In the genomic region with DNA sequence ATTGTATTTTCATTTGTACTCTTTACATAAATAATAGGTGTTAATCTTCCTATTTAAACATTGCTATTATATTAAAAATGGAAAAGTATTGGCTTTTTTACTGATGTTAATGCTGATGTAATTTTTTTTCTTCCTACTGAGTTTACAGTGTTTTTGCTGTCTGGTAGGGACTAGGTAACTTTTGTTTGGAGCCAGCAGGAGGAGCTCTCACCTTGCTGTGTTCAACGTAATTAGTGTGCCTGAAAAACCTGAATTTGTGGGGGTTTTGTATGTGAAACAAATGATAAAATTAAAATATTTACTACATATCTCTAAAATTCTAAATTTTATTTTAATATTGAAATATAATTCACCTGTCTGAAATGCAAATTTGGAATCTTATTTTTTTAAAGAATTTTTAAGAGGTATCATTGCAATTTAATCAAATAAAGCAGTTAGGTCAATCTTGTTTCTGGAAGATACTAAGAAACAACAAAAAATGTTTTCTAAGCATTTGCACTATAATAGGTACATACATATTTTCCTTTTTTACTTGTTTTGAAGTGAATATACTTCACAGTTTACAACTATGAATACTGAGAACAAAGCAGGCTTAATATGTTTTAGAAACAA, we compare ENCODE assay signal across 8 cellular contexts. TPM values are rescaled to one million over a fixed set of nuclear protein-coding genes. Genes with fewer than 3 reads are reported as not detected.
A peak's percentile ranks its signal among the peaks of the same experiment; 100 is the strongest.
DNase-seq lines count a peak whose midpoint lies in the region; ATAC-seq, FAIRE-seq and TF ChIP-seq lines count a peak whose summit lies in the region.
"Had no signal": no experiment of that assay in that cellular context is flagged by ENCODE, and none has a peak within 500 bp of the region (broad histone marks: within the 10 kb centered on the region; RNA-seq: fewer than 3 reads in every experiment).

No MANE protein-coding gene starts in this region.

- no peaks in the 10 kb centered on the region for H3K9me3 Mint-ChIP-seq in WTC11

- peak; percentile 72 for ATAC-seq in HG02610 (IDR thresholded peaks at IDR 0.05; ENCODE audit: unreplicated experiment)
- ATAC-seq in WTC11 = peak; percentile 52; the same call in 1 of the 2 replicates

- DNase-seq in GM10266 (ENCODE audit: extremely low spot score) (peak; percentile 8), NCI-H2081 (lab: John Stamatoyannopoulos, UW) (peak; percentile 80 to 85), WTC11 (ENCODE audit: low spot score) (peak; percentile 41), globus pallidus (ENCODE audit: low spot score) (no peak)
- no peak for DNase-seq in stimulated activated CD8-positive, alpha-beta memory T cell treated with anti-CD3 and anti-CD28 coated beads, Interleukin-4, amount 100 ng/mL, for 48 hours

- no peaks in the 10 kb centered on the region for H3K27me3 Mint-ChIP-seq in WTC11 (ENCODE audit: low read depth)

- H3K4me1 Mint-ChIP-seq in WTC11 = no peaks in the 10 kb centered on the region

- POLR2A ChIA-PET in WTC11 (lab: Charles Lee) = interaction anchor here (0.6 kb wide), 1 partner anchor 397 kb away, joined by 3 read pairs; no protein-coding TSS in a partner anchor

- CTCF ChIA-PET in WTC11 (lab: Charles Lee) = interaction anchor here (0.5 to 2.5 kb wide), 4 partner anchors 275 to 856 kb away, joined by 3 to 7 read pairs (median 5); no protein-coding TSS in a partner anchor

- TF ChIP-seq CTCF in GM10266 (IDR thresholded peaks at IDR 0.05; ENCODE audit: control insufficient read depth, insufficient read depth, low read depth, missing control alignments) = peak; percentile 62
- peak; percentile 46 for TF ChIP-seq CTCF in WTC11 (IDR thresholded peaks at IDR 0.05)

- H3K4me3 Mint-ChIP-seq in WTC11 = no peak overlapping the region

- H3K36me3 Mint-ChIP-seq in WTC11 = no peaks in the 10 kb centered on the region

- FAIRE-seq in islet of Langerhans (lab: Jason Lieb, UNC) = peak; percentile 96

- H3K27ac Mint-ChIP-seq in WTC11 = no peak overlapping the region

TF ChIP-seq in WTC11, 78 proteins besides CTCF, POLR2A, EP300 and RAD21 (continues in another document):
- no peak for TF ChIP-seq ELF4 (CRISPR knock-in tag; IDR thresholded peaks at IDR 0.05; ENCODE audit: low read depth)
- TF ChIP-seq, protein P1, sequence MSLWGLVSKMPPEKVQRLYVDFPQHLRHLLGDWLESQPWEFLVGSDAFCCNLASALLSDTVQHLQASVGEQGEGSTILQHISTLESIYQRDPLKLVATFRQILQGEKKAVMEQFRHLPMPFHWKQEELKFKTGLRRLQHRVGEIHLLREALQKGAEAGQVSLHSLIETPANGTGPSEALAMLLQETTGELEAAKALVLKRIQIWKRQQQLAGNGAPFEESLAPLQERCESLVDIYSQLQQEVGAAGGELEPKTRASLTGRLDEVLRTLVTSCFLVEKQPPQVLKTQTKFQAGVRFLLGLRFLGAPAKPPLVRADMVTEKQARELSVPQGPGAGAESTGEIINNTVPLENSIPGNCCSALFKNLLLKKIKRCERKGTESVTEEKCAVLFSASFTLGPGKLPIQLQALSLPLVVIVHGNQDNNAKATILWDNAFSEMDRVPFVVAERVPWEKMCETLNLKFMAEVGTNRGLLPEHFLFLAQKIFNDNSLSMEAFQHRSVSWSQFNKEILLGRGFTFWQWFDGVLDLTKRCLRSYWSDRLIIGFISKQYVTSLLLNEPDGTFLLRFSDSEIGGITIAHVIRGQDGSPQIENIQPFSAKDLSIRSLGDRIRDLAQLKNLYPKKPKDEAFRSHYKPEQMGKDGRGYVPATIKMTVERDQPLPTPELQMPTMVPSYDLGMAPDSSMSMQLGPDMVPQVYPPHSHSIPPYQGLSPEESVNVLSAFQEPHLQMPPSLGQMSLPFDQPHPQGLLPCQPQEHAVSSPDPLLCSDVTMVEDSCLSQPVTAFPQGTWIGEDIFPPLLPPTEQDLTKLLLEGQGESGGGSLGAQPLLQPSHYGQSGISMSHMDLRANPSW (CRISPR knock-in tag; conservative IDR thresholded peaks at IDR 0.05; ENCODE audit: low read depth) = no peak
- TF ChIP-seq, protein P2, sequence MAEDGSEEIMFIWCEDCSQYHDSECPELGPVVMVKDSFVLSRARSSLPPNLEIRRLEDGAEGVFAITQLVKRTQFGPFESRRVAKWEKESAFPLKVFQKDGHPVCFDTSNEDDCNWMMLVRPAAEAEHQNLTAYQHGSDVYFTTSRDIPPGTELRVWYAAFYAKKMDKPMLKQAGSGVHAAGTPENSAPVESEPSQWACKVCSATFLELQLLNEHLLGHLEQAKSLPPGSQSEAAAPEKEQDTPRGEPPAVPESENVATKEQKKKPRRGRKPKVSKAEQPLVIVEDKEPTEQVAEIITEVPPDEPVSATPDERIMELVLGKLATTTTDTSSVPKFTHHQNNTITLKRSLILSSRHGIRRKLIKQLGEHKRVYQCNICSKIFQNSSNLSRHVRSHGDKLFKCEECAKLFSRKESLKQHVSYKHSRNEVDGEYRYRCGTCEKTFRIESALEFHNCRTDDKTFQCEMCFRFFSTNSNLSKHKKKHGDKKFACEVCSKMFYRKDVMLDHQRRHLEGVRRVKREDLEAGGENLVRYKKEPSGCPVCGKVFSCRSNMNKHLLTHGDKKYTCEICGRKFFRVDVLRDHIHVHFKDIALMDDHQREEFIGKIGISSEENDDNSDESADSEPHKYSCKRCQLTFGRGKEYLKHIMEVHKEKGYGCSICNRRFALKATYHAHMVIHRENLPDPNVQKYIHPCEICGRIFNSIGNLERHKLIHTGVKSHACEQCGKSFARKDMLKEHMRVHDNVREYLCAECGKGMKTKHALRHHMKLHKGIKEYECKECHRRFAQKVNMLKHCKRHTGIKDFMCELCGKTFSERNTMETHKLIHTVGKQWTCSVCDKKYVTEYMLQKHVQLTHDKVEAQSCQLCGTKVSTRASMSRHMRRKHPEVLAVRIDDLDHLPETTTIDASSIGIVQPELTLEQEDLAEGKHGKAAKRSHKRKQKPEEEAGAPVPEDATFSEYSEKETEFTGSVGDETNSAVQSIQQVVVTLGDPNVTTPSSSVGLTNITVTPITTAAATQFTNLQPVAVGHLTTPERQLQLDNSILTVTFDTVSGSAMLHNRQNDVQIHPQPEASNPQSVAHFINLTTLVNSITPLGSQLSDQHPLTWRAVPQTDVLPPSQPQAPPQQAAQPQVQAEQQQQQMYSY (CRISPR knock-in tag; IDR thresholded peaks at IDR 0.05) = no peak
- TF ChIP-seq, protein P3, sequence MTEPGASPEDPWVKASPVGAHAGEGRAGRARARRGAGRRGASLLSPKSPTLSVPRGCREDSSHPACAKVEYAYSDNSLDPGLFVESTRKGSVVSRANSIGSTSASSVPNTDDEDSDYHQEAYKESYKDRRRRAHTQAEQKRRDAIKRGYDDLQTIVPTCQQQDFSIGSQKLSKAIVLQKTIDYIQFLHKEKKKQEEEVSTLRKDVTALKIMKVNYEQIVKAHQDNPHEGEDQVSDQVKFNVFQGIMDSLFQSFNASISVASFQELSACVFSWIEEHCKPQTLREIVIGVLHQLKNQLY (CRISPR knock-in tag; IDR thresholded peaks at IDR 0.05) = no peak
- TF ChIP-seq, protein P4, sequence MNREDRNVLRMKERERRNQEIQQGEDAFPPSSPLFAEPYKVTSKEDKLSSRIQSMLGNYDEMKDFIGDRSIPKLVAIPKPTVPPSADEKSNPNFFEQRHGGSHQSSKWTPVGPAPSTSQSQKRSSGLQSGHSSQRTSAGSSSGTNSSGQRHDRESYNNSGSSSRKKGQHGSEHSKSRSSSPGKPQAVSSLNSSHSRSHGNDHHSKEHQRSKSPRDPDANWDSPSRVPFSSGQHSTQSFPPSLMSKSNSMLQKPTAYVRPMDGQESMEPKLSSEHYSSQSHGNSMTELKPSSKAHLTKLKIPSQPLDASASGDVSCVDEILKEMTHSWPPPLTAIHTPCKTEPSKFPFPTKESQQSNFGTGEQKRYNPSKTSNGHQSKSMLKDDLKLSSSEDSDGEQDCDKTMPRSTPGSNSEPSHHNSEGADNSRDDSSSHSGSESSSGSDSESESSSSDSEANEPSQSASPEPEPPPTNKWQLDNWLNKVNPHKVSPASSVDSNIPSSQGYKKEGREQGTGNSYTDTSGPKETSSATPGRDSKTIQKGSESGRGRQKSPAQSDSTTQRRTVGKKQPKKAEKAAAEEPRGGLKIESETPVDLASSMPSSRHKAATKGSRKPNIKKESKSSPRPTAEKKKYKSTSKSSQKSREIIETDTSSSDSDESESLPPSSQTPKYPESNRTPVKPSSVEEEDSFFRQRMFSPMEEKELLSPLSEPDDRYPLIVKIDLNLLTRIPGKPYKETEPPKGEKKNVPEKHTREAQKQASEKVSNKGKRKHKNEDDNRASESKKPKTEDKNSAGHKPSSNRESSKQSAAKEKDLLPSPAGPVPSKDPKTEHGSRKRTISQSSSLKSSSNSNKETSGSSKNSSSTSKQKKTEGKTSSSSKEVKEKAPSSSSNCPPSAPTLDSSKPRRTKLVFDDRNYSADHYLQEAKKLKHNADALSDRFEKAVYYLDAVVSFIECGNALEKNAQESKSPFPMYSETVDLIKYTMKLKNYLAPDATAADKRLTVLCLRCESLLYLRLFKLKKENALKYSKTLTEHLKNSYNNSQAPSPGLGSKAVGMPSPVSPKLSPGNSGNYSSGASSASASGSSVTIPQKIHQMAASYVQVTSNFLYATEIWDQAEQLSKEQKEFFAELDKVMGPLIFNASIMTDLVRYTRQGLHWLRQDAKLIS (CRISPR knock-in tag; IDR thresholded peaks at IDR 0.05; ENCODE audit: borderline replicate concordance) = no peak
- TF ChIP-seq JAZF1 (CRISPR knock-in tag; IDR thresholded peaks at IDR 0.05) = no peak
- TF ChIP-seq, protein P5, sequence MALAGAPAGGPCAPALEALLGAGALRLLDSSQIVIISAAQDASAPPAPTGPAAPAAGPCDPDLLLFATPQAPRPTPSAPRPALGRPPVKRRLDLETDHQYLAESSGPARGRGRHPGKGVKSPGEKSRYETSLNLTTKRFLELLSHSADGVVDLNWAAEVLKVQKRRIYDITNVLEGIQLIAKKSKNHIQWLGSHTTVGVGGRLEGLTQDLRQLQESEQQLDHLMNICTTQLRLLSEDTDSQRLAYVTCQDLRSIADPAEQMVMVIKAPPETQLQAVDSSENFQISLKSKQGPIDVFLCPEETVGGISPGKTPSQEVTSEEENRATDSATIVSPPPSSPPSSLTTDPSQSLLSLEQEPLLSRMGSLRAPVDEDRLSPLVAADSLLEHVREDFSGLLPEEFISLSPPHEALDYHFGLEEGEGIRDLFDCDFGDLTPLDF (CRISPR knock-in tag; IDR thresholded peaks at IDR 0.05) = no peak
- no peak for TF ChIP-seq FOXJ3 (CRISPR knock-in tag; IDR thresholded peaks at IDR 0.05; ENCODE audit: borderline replicate concordance)
- TF ChIP-seq TEAD1 (CRISPR knock-in tag; IDR thresholded peaks at IDR 0.05) = no peak

RNA-seq across cellular contexts. Expression of a gene that starts 48.8 kb away (rescaled TPM):
- 2.1 to 3.5 TPM (median 3.3 TPM) in 3 replicates for total RNA-seq in WTC11 (2021)
- total RNA-seq: activated CD8-positive, alpha-beta memory T cell treated with anti-CD3 and anti-CD28 coated beads for 36 hours had no signal

Comparison
In these comparisons a context has a peak if more than half of its experiments do, and no peak if none do; other contexts are left out.
1. DNase-seq: peak in GM10266 (single experiment), NCI-H2081 (2 of 2) and WTC11 (single experiment); none in stimulated activated CD8-positive, alpha-beta memory T cell treated with anti-CD3 and anti-CD28 coated beads, Interleukin-4, amount 100 ng/mL, for 48 hours (single experiment) and globus pallidus (single experiment).